15 cellular contexts compared by ENCODE assay signal in genomic region chr12:91991397-91992187, GRCh38.
A peak's percentile ranks its signal among the peaks of the same experiment; 100 is the strongest.
DNase-seq lines count a peak whose midpoint lies in the region; ATAC-seq, FAIRE-seq and TF ChIP-seq lines count a peak whose summit lies in the region.
"Had no signal": no experiment of that assay in that cellular context is flagged by ENCODE, and none has a peak within 500 bp of the region (broad histone marks: within the 10 kb centered on the region; RNA-seq: fewer than 3 reads in every experiment).

No MANE protein-coding gene starts in this region.

- TF ChIP-seq CTCF in astrocyte (IDR thresholded peaks at IDR 0.05; ENCODE audit: insufficient read depth, low read depth, low read length) (no peak), mucosa of descending colon (IDR thresholded peaks at IDR 0.05) (no peak)

- H3K4me2 ChIP-seq in astrocyte (ENCODE audit: low read length), result no peak overlapping the region

- H3K79me2 ChIP-seq in astrocyte (ENCODE audit: insufficient read depth, low read length), result no peaks in the 10 kb centered on the region

- H3K36me3 ChIP-seq in astrocyte (ENCODE audit: insufficient read depth, low read length), result no peaks in the 10 kb centered on the region
- no peaks in the 10 kb centered on the region for H3K36me3 ChIP-seq in mucosa of descending colon (ENCODE audit: low read depth)
- H3K36me3 ChIP-seq: adrenal gland, ovary had no signal

- no peak overlapping the region for H2AFZ ChIP-seq in astrocyte (ENCODE audit: low read depth, low read length)

- no peak overlapping the region for H3K4me3 Mint-ChIP-seq in astrocyte (ENCODE audit: unreplicated experiment)

- H3K9me3 ChIP-seq in astrocyte (ENCODE audit: insufficient read depth, low read depth, low read length) (no peaks in the 10 kb centered on the region), mucosa of descending colon (no peaks in the 10 kb centered on the region)
- H3K9me3 ChIP-seq: adrenal gland, ovary had no signal

- H3K27ac ChIP-seq in astrocyte (ENCODE audit: low read depth, low read length), result peak overlapping the region; percentile 55
- H3K27ac ChIP-seq: adrenal gland, ovary, SK-N-MC had no signal

- no peaks in the 10 kb centered on the region for H3K36me3 Mint-ChIP-seq in astrocyte (ENCODE audit: low read depth, unreplicated experiment)

- H3K4me1 ChIP-seq in astrocyte (ENCODE audit: insufficient read depth, low read length), result peaks cover 21% of the 10 kb centered on the region
- H3K4me1 ChIP-seq in mucosa of descending colon (ENCODE audit: low read depth), result no peaks in the 10 kb centered on the region
- H3K4me1 ChIP-seq: adrenal gland had no signal

- peaks cover 9% of the 10 kb centered on the region for H3K4me1 Mint-ChIP-seq in astrocyte (ENCODE audit: low read depth, unreplicated experiment)

- H3K27ac Mint-ChIP-seq in astrocyte (ENCODE audit: unreplicated experiment), result no peak overlapping the region

- peak; percentile 68 for ATAC-seq in HG03066 (IDR thresholded peaks at IDR 0.05; ENCODE audit: low read depth, unreplicated experiment)
- peak; percentile 62 for ATAC-seq in mucosa of descending colon
- ATAC-seq in GM19324 (IDR thresholded peaks at IDR 0.05; ENCODE audit: low FRiP score, unreplicated experiment), result no peak
- no peak for ATAC-seq in HG03280 (IDR thresholded peaks at IDR 0.05; ENCODE audit: unreplicated experiment)
- no peak for ATAC-seq in HG02610 (IDR thresholded peaks at IDR 0.05; ENCODE audit: unreplicated experiment)

- no peaks in the 10 kb centered on the region for H3K9me3 Mint-ChIP-seq in astrocyte (ENCODE audit: unreplicated experiment)

- H3K9ac ChIP-seq in astrocyte (ENCODE audit: low read length), result no peak overlapping the region

- H3K27me3 Mint-ChIP-seq in astrocyte (ENCODE audit: low read depth, unreplicated experiment), result no peaks in the 10 kb centered on the region

- no peak for DNase-seq in GM12891 (ENCODE audit: insufficient read length, low spot score)
- DNase-seq in astrocyte (ENCODE audit: low read depth), result peak; percentile 16
- DNase-seq in mucosa of descending colon, result no peak
- DNase-seq in NCI-H1436 treated with DMSO at 0.1 percent for 48 hours (lab: John Stamatoyannopoulos, UW), result no peak
- DNase-seq: adrenal gland; islet precursor cell; NCI-H2171; ovary; stimulated activated CD4-positive, alpha-beta T cell treated with anti-CD3 and anti-CD28 coated beads, Interleukin-2, amount 100 ng/mL, for 48 hours had no signal

- no peak for TF ChIP-seq POLR2A in GM12891 (IDR thresholded peaks at IDR 0.05; ENCODE audit: low read depth, low read length)

- intact Hi-C loops in mucosa of descending colon (cut with DNase I, micrococcal nuclease), result no loop called here

- no peaks in the 10 kb centered on the region for H4K20me1 ChIP-seq in astrocyte (ENCODE audit: insufficient read depth, low read length)

- peak; percentile 65 for FAIRE-seq in GM12891 (lab: Jason Lieb, UNC)
- FAIRE-seq in astrocyte (lab: Jason Lieb, UNC), result no peak
- FAIRE-seq: GM19239 had no signal

- no peaks in the 10 kb centered on the region for H3K27me3 ChIP-seq in astrocyte (ENCODE audit: insufficient read depth, low read length)
- H3K27me3 ChIP-seq: adrenal gland, ovary had no signal

- H3K4me3 ChIP-seq in astrocyte (ENCODE audit: insufficient read depth, low read depth, low read length), result no peak overlapping the region
- no peak overlapping the region for H3K4me3 ChIP-seq in mucosa of descending colon
- H3K4me3 ChIP-seq: adrenal gland, ovary, SK-N-MC had no signal

TF ChIP-seq in GM12891, 5 proteins besides CTCF, POLR2A, EP300 and RAD21:
- TF ChIP-seq POU2F2 (IDR thresholded peaks at IDR 0.05; ENCODE audit: low read depth, low read length) (no peak), SPI1 (IDR thresholded peaks at IDR 0.05; ENCODE audit: low read depth, low read length) (no peak), POLR2AphosphoS5 (IDR thresholded peaks at IDR 0.05; ENCODE audit: low read depth, low read length) (no peak), PAX5 (IDR thresholded peaks at IDR 0.05; ENCODE audit: insufficient read depth, low read length, severe bottlenecking) (no peak), TAF1 (IDR thresholded peaks at IDR 0.05; ENCODE audit: low read depth, low read length) (no peak)

Comparison
In these comparisons a context has a peak if more than half of its experiments do, and no peak if none do; other contexts are left out.
1. ATAC-seq: peak in HG03066 (single experiment) and mucosa of descending colon (single experiment); none in GM19324 (single experiment), HG03280 (single experiment) and HG02610 (single experiment).